ENCODE assay signal across 8 cellular contexts in the genomic region with DNA sequence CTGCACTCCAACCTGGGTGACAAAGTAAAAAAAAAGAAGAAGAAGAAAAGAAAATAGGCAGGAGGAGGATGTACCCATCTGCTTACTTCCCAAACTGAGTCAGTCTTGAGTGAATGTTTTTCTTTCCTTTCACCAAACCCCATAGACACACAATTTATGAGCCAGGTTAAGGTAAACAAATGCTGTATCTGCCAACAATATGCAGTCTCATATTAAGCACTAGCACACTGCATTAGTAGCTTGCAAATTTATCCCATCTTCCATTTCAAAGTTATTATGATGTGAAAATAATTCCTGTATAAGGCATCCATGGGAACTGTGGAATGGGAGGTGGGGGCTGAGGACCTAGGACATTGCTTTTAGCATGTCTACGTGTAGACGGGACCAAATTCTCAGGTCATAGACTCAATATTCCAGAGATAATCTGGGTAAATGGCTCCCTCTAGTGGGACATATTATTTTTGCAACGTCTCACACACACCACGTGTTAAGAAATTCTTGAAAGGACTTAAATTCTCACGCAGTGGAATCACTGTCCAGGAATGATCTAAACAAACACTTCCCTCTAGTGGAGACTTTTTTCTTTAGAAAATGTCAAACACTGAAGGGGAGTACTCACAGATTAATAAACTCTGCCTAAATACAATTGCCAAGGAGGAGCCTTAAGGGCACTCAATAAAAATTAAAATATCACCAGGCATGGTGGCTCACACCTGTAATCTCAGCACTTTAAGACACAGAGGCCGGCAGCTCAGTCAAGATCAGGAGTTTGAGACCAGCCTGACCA. TPM values are rescaled to one million over a fixed set of nuclear protein-coding genes. Genes with fewer than 3 reads are reported as not detected.
DNase-seq lines count a peak whose midpoint lies in the region; ATAC-seq and TF ChIP-seq lines count a peak whose summit lies in the region.

No MANE protein-coding gene starts in this region.

- H3K27ac ChIP-seq in RWPE2 (ENCODE audit: poor library complexity, severe bottlenecking), result no peak overlapping the region

- peaks cover 79% of the 10 kb centered on the region for H3K27me3 Mint-ChIP-seq in MCF 10A (ENCODE audit: insufficient read depth, unreplicated experiment)

- POLR2A ChIA-PET in MCF 10A (lab: Yijun Ruan, JAX), result interaction anchor here (0.7 kb wide), 1 partner anchor 101 kb away, joined by 3 read pairs; no protein-coding TSS in a partner anchor

- no TSS peak for BruUV-seq in MCF 10A (replicated peaks; lab: Mats Ljungman, UMichigan)

- H3K27me3 ChIP-seq in RWPE2 (ENCODE audit: insufficient read depth, poor library complexity, severe bottlenecking), result peaks cover 23% of the 10 kb centered on the region

- H3K36me3 ChIP-seq in RWPE2 (ENCODE audit: low read depth), result no peaks in the 10 kb centered on the region

- CTCF ChIA-PET in MCF 10A (lab: Yijun Ruan, JAX), result interaction anchor here (0.6 to 4.4 kb wide), 34 partner anchors 7 to 1181 kb away, joined by 3 to 65 read pairs (median 3); partner anchors contain the start of genes BLOC1S1 and RDH5

- H3K4me1 Mint-ChIP-seq in MCF 10A (ENCODE audit: insufficient read depth, unreplicated experiment), result no peaks in the 10 kb centered on the region

- H3K4me1 ChIP-seq in RWPE2 (ENCODE audit: insufficient read depth, poor library complexity, severe bottlenecking), result no peaks in the 10 kb centered on the region

- no peaks in the 10 kb centered on the region for H3K9me3 Mint-ChIP-seq in MCF 10A (ENCODE audit: unreplicated experiment)

- H3K4me3 ChIP-seq in RWPE2 (ENCODE audit: severe bottlenecking), result no peak overlapping the region

- intact Hi-C loops in MCF 10A (cut with micrococcal nuclease), result loop anchor here (1.0 to 5.0 kb wide), 4 partner anchors 101 to 627 kb away; partner anchors contain the start of gene RDH5

- peak; percentile 62 for TF ChIP-seq CTCF in GM13977 (IDR thresholded peaks at IDR 0.05; ENCODE audit: extremely low read depth, insufficient read depth, missing control alignments)
- TF ChIP-seq CTCF in RWPE2 (IDR thresholded peaks at IDR 0.05; ENCODE audit: poor library complexity, severe bottlenecking), result peak; percentile 96
- peak; percentile 69 for TF ChIP-seq CTCF in MCF 10A (IDR thresholded peaks at IDR 0.05; ENCODE audit: unreplicated experiment)

- no peaks in the 10 kb centered on the region for H3K9me3 ChIP-seq in RWPE2 (ENCODE audit: severe bottlenecking)

- H3K27ac Mint-ChIP-seq in MCF 10A (ENCODE audit: low read depth, unreplicated experiment), result no peak overlapping the region

- in situ Hi-C loops in GM13977 (cut with MboI; ENCODE audit: low pct_unique_long_range_greater_than_20kb, low sequenced_read_pairs, unreplicated experiment), result loop anchor here (10.0 kb wide), 1 partner anchor 425 kb away; no protein-coding TSS in a partner anchor

- ATAC-seq in HG02759 (IDR thresholded peaks at IDR 0.05; ENCODE audit: unreplicated experiment), result peak; percentile 77
- peak; percentile 92 for ATAC-seq in RWPE2 (ENCODE audit: low read depth)

- no peaks in the 10 kb centered on the region for H3K36me3 Mint-ChIP-seq in MCF 10A (ENCODE audit: insufficient read depth, unreplicated experiment)

- DNase-seq in AG20443 (ENCODE audit: low spot score) (peak; percentile 83), GM13977 (ENCODE audit: low spot score) (peak; percentile 70), MV-4-11 (lab: John Stamatoyannopoulos, UW) (peak; percentile 93), RWPE2 (ENCODE audit: low spot score) (no peak), MCF 10A (ENCODE audit: unreplicated experiment) (peak; percentile 92), inferior parietal cortex (ENCODE audit: extremely low spot score) (peak; percentile 96)
- peak; percentile 67 for DNase-seq in stimulated activated CD4-positive, alpha-beta T cell treated with anti-CD3 and anti-CD28 coated beads, Interleukin-4, amount 100 ng/mL, for 24 hours

- H3K4me3 Mint-ChIP-seq in MCF 10A (ENCODE audit: unreplicated experiment), result no peak overlapping the region

RNA-seq across cellular contexts. Expression of gene OR10P1, which starts 17.1 kb away (rescaled TPM):
- not detected in 2 replicates for total RNA-seq in MCF 10A (2022)

RNA-seq across cellular contexts. Expression of gene OR2AP1, which starts 47.3 kb away (rescaled TPM):
- total RNA-seq in MCF 10A (2022), result not detected in 2 replicates
